8 cellular contexts compared by ENCODE assay signal in genomic region chr21:44871576-44872265, GRCh38. TPM values are rescaled to one million over a fixed set of nuclear protein-coding genes. Genes with fewer than 3 reads are reported as not detected.
A peak's percentile ranks its signal among the peaks of the same experiment; 100 is the strongest.
DNase-seq lines count a peak whose midpoint lies in the region; ATAC-seq and TF ChIP-seq lines count a peak whose summit lies in the region.

No MANE protein-coding gene starts in this region.

- no peak overlapping the region for H2AFZ ChIP-seq in fibroblast of lung (ENCODE audit: low read length)

- H3K27ac Mint-ChIP-seq in nephron progenitor cell = peak overlapping the region; percentile 77

- no peaks in the 10 kb centered on the region for H3K36me3 ChIP-seq in fibroblast of lung (ENCODE audit: control insufficient read depth, insufficient read depth, low read length)

- peak overlapping the region; percentile 20 for H3K9ac ChIP-seq in fibroblast of lung (ENCODE audit: insufficient read depth, low read length)

- ATAC-seq in HG02840 (IDR thresholded peaks at IDR 0.05; ENCODE audit: low FRiP score, unreplicated experiment) (no peak), HG03378 (IDR thresholded peaks at IDR 0.05; ENCODE audit: unreplicated experiment) (no peak)

- peaks cover 4% of the 10 kb centered on the region for H3K9me3 Mint-ChIP-seq in nephron progenitor cell

- H3K4me1 ChIP-seq in fibroblast of lung (ENCODE audit: control insufficient read depth, extremely low read depth, insufficient read depth, low read length) = peaks cover 35% of the 10 kb centered on the region

- H3K4me2 ChIP-seq in fibroblast of lung (ENCODE audit: extremely low read depth, insufficient read depth, low read length) = peak overlapping the region; percentile 72

- H3K36me3 Mint-ChIP-seq in nephron progenitor cell (ENCODE audit: low read depth) = peaks cover 19% of the 10 kb centered on the region

- peak; percentile 51 for DNase-seq in stimulated activated CD4-positive, alpha-beta T cell treated with anti-CD3 and anti-CD28 coated beads, Interleukin-4, amount 100 ng/mL, for 24 hours
- DNase-seq in stimulated activated CD4-positive, alpha-beta T cell treated with anti-CD3 and anti-CD28 coated beads, Interleukin-1b, Interleukin-23, amount 100 ng/mL, for 48 hours = no peak
- peak; percentile 46 for DNase-seq in activated CD4-positive, alpha-beta T cell treated with anti-CD3 and anti-CD28 coated beads for 48 hours
- peak; percentile 78 to 81 for DNase-seq in fibroblast of lung (ENCODE audit: low read depth in 2 of 2)
- DNase-seq in nephron progenitor cell = no peak
- DNase-seq in central memory CD4-positive, alpha-beta T cell = no peak

- H3K4me3 ChIP-seq in fibroblast of lung (replicated peaks in 1 of 4; ENCODE audit: control extremely low read depth in 1 of 4, insufficient read depth in 1 of 4, low read depth in 3 of 4, low read length in 4 of 4) = peak overlapping the region; percentile 76 to 92 (median 87)

- peak overlapping the region; percentile 98 for H3K4me3 Mint-ChIP-seq in nephron progenitor cell

- peaks cover 77% of the 10 kb centered on the region for H3K4me1 Mint-ChIP-seq in nephron progenitor cell

- H3K79me2 ChIP-seq in fibroblast of lung (ENCODE audit: control insufficient read depth, insufficient read depth, low read length) = peaks cover 59% of the 10 kb centered on the region

- no peaks in the 10 kb centered on the region for H3K9me3 ChIP-seq in fibroblast of lung (ENCODE audit: control insufficient read depth, insufficient read depth, low read depth, low read length)

- H3K27ac ChIP-seq in fibroblast of lung (ENCODE audit: insufficient read depth, low read length) = peak overlapping the region; percentile 95

- no peaks in the 10 kb centered on the region for H4K20me1 ChIP-seq in fibroblast of lung (ENCODE audit: control insufficient read depth, extremely low read depth, insufficient read depth, low read length)

- H3K27me3 Mint-ChIP-seq in nephron progenitor cell (ENCODE audit: low read depth, poor library complexity) = peaks cover 30% of the 10 kb centered on the region

- H3K27me3 ChIP-seq in fibroblast of lung (ENCODE audit: control insufficient read depth, insufficient read depth, low read length) = no peaks in the 10 kb centered on the region

- TF ChIP-seq CTCF in fibroblast of lung (conservative IDR thresholded peaks at IDR 0.05 in 1 of 2, IDR thresholded peaks at IDR 0.05 in 1 of 2; ENCODE audit: low read depth in 1 of 2, low read length in 2 of 2) (no peak), nephron progenitor cell (IDR thresholded peaks at IDR 0.05) (no peak)

RNA-seq across cellular contexts. Expression of gene PTTG1IP, which starts 1.8 kb away (rescaled TPM):
- 159 and 240 TPM in 2 replicates for total RNA-seq in fibroblast of lung
- polyA plus RNA-seq in fibroblast of lung = 209 and 229 TPM in 2 replicates
- polyA plus RNA-seq in fibroblast of lung (2012) = 167 and 182 TPM in 2 replicates
- 164 and 171 TPM in 2 replicates for polyA minus RNA-seq in fibroblast of lung (ENCODE audit: low replicate concordance)

RNA-seq across cellular contexts. Expression of gene ITGB2, which starts 49.0 kb away (rescaled TPM):
- total RNA-seq in fibroblast of lung = not detected in 2 replicates
- polyA plus RNA-seq in fibroblast of lung = 0.05 TPM in 1 of 2 replicates, not detected in the other
- not detected in 2 replicates for polyA plus RNA-seq in fibroblast of lung (2012)
- polyA minus RNA-seq in fibroblast of lung (ENCODE audit: low replicate concordance) = 0.63 TPM in 1 of 2 replicates, not detected in the other

RNA-seq across cellular contexts. Expression of gene SUMO3, which starts 53.9 kb away (rescaled TPM):
- 74.2 and 96.3 TPM in 2 replicates for total RNA-seq in fibroblast of lung
- 190 and 230 TPM in 2 replicates for polyA plus RNA-seq in fibroblast of lung
- polyA plus RNA-seq in fibroblast of lung (2012) = 125 and 162 TPM in 2 replicates
- 39.3 and 58.6 TPM in 2 replicates for polyA minus RNA-seq in fibroblast of lung (ENCODE audit: low replicate concordance)

Comparison
In these comparisons a context has a peak if more than half of its experiments do, and no peak if none do; other contexts are left out.
1. DNase-seq: peak in stimulated activated CD4-positive, alpha-beta T cell treated with anti-CD3 and anti-CD28 coated beads, Interleukin-4, amount 100 ng/mL, for 24 hours (single experiment), activated CD4-positive, alpha-beta T cell treated with anti-CD3 and anti-CD28 coated beads for 48 hours (single experiment) and fibroblast of lung (2 of 2); none in stimulated activated CD4-positive, alpha-beta T cell treated with anti-CD3 and anti-CD28 coated beads, Interleukin-1b, Interleukin-23, amount 100 ng/mL, for 48 hours (single experiment), nephron progenitor cell (single experiment) and central memory CD4-positive, alpha-beta T cell (single experiment).